21 cellular contexts compared by ENCODE assay signal in the genomic region with DNA sequence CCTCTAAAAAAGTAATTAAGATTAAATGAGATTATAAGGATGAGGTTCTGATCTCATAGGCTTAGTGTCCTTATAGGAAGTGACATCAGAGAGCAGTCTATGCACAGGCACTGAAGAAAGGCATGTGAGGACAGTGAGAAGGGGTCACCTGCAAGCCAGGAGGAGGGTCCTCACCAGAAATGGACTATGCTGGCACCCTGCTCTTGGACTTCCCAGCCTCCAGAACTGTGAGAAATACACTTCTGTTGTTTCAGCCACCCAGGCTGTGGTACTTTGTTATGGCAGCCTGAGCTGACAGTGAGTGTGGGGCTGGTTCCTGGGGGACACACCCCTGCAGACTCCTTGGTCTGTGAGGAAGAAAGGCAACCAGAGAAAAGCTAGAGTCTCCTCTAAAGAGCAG. TPM values are rescaled to one million over a fixed set of nuclear protein-coding genes. Genes with fewer than 3 reads are reported as not detected.
A peak's percentile ranks its signal among the peaks of the same experiment; 100 is the strongest.
DNase-seq lines count a peak whose midpoint lies in the region; ATAC-seq, FAIRE-seq and TF ChIP-seq lines count a peak whose summit lies in the region.
"Had no signal": no experiment of that assay in that cellular context is flagged by ENCODE, and none has a peak within 500 bp of the region (broad histone marks: within the 10 kb centered on the region; RNA-seq: fewer than 3 reads in every experiment).

No MANE protein-coding gene starts in this region.

- no peaks in the 10 kb centered on the region for H3K4me1 Mint-ChIP-seq in immature natural killer cell

- no peak for TF ChIP-seq RAD21 in K562 (CRISPR knock-in tag; conservative IDR thresholded peaks at IDR 0.05 in 1 of 2, IDR thresholded peaks at IDR 0.05 in 1 of 2)

- H2AFZ ChIP-seq in KMS-11 (ENCODE audit: low read depth) (peak overlapping the region; percentile 32; the same call in 1 of the 2 replicates), K562 (ENCODE audit: low read depth, low read length) (peak overlapping the region; percentile 60)
- H2AFZ ChIP-seq: PC-9 had no signal

- H3K36me3 Mint-ChIP-seq in immature natural killer cell = no peaks in the 10 kb centered on the region
- H3K36me3 Mint-ChIP-seq: CD4-positive, alpha-beta memory T cell had no signal

- intact Hi-C loops in K562 (cut with micrococcal nuclease) = no loop called here
- intact Hi-C loops in lower lobe of right lung (cut with DNase I) = no loop called here
- intact Hi-C loops in vagina (cut with DNase I) = loop anchor here (10.0 kb wide), 1 partner anchor 45 kb away; no protein-coding TSS in a partner anchor
- intact Hi-C loops in testis (cut with DNase I; ENCODE audit: low total_unique reads) = no loop called here

- POLR2A ChIA-PET in K562 (lab: Yijun Ruan, JAX) = interaction anchor here (0.6 kb wide), 1 partner anchor 46 kb away, joined by 3 read pairs; no protein-coding TSS in a partner anchor

- H3K36me3 ChIP-seq in KMS-11 (ENCODE audit: insufficient read depth) (no peaks in the 10 kb centered on the region), K562 (ENCODE audit: control insufficient read depth, insufficient read depth, low read length) (no peaks in the 10 kb centered on the region), lower lobe of right lung (no peaks in the 10 kb centered on the region), vagina (no peaks in the 10 kb centered on the region), testis (ENCODE audit: low read depth, missing control alignments) (no peaks in the 10 kb centered on the region)
- H3K36me3 ChIP-seq: MG63 had no signal

- H3K9ac ChIP-seq in KMS-11 (peak overlapping the region; percentile 41; the same call in 1 of the 2 replicates), K562 (ENCODE audit: insufficient read depth in 1 of 2, low read depth in 2 of 2, low read length in 2 of 2) (no peak overlapping the region; a peak in 1 of 4 replicates)

- H3K4me3 Mint-ChIP-seq in immature natural killer cell = no peak overlapping the region
- H3K4me3 Mint-ChIP-seq: CD4-positive, alpha-beta memory T cell had no signal

- no peak overlapping the region for H3K27ac Mint-ChIP-seq in immature natural killer cell
- H3K27ac Mint-ChIP-seq: CD4-positive, alpha-beta memory T cell had no signal

- H3K27me3 Mint-ChIP-seq in immature natural killer cell (ENCODE audit: low read depth in 3 of 3) = peaks cover 0 to 1% (median 0%) of the 10 kb centered on the region in 3 donors
- H3K27me3 Mint-ChIP-seq: CD4-positive, alpha-beta memory T cell had no signal

- CTCF ChIA-PET in K562 (lab: Yijun Ruan, JAX; ENCODE audit: low intra/inter-chr PET ratio) = no interaction called here

- H4K20me1 ChIP-seq in KMS-11 (ENCODE audit: insufficient read depth) = no peaks in the 10 kb centered on the region
- no peaks in the 10 kb centered on the region for H4K20me1 ChIP-seq in K562 (replicated peaks; ENCODE audit: control insufficient read depth, insufficient read depth, low read length)

- DNase-seq in K562 (ENCODE audit: extremely low read depth in 1 of 4, low spot score in 3 of 4) = no peak
- no peak for DNase-seq in lower lobe of right lung
- no peak for DNase-seq in vagina (ENCODE audit: extremely low spot score in 2 of 2)
- no peak for DNase-seq in immature natural killer cell
- DNase-seq in testis = no peak
- DNase-seq: C1 segment of cervical spinal cord; Calu3; CD4-positive, alpha-beta memory T cell; KBM-7; MG63; NCI-H2029 treated with DMSO at 0.1 percent for 48 hours; NCI-H446 treated with DMSO at 0.1 percent for 48 hours; NCI-H526; NCI-H82; NK-92 treated with Interleukin-12 subunit alpha and Interleukin-12 subunit beta, amount 100 ng/mL, for 24 hours; PC-9; RPMI8226; SHP77 had no signal

- H3K27ac ChIP-seq in KMS-11 (peak overlapping the region; percentile 94), K562 (ENCODE audit: extremely low read depth, low read depth, low read length) (no peak overlapping the region), lower lobe of right lung (no peak overlapping the region), vagina (peak overlapping the region; percentile 57), testis (no peak overlapping the region)

- TF ChIP-seq CTCF in KMS-11 (conservative IDR thresholded peaks at IDR 0.05; ENCODE audit: low read depth, low read length) = no peak
- TF ChIP-seq CTCF in K562 (IDR thresholded peaks at IDR 0.05 in 2 of 3, conservative IDR thresholded peaks at IDR 0.05 in 1 of 3; ENCODE audit: insufficient read depth in 2 of 3, low read depth in 1 of 3, low read length in 3 of 3) = no peak
- TF ChIP-seq CTCF in lower lobe of right lung (IDR thresholded peaks at IDR 0.05) = no peak
- no peak for TF ChIP-seq CTCF in vagina (IDR thresholded peaks at IDR 0.05)
- TF ChIP-seq CTCF in testis (IDR thresholded peaks at IDR 0.05) = no peak

- peak; percentile 41; the same call in 2 of the 3 replicates for ATAC-seq in K562
- peak; percentile 19 to 25 for ATAC-seq in lower lobe of right lung
- ATAC-seq in HG02610 (IDR thresholded peaks at IDR 0.05; ENCODE audit: unreplicated experiment) = no peak
- ATAC-seq: HCT116 had no signal

- H3K9me1 ChIP-seq in K562 (ENCODE audit: control insufficient read depth, insufficient read depth, low read length) = no peaks in the 10 kb centered on the region

- FAIRE-seq in K562 (lab: Jason Lieb, UNC) = no peak

- H3K9me3 ChIP-seq in K562 (replicated peaks; ENCODE audit: control insufficient read depth, insufficient read depth, low read depth, low read length) (no peaks in the 10 kb centered on the region), lower lobe of right lung (no peaks in the 10 kb centered on the region), vagina (no peaks in the 10 kb centered on the region), testis (no peaks in the 10 kb centered on the region)

- H3K4me3 ChIP-seq in KMS-11 (IDR thresholded peaks at IDR 0.05; ENCODE audit: insufficient read depth, low read depth, low read length) (no peak overlapping the region), K562 (no peak overlapping the region), lower lobe of right lung (no peak overlapping the region), vagina (no peak overlapping the region), testis (no peak overlapping the region)
- H3K4me3 ChIP-seq: MG63, PC-9 had no signal

- in situ Hi-C loops in K562 (cut with MboI) = no loop called here

- H3K27me3 ChIP-seq in KMS-11 (ENCODE audit: insufficient read depth, low read depth) = no peaks in the 10 kb centered on the region
- no peaks in the 10 kb centered on the region for H3K27me3 ChIP-seq in K562 (ENCODE audit: control insufficient read depth in 2 of 2, insufficient read depth in 2 of 2, low read length in 2 of 2)
- no peaks in the 10 kb centered on the region for H3K27me3 ChIP-seq in lower lobe of right lung (ENCODE audit: low read depth)
- H3K27me3 ChIP-seq in vagina = no peaks in the 10 kb centered on the region
- H3K27me3 ChIP-seq in testis = no peaks in the 10 kb centered on the region
- H3K27me3 ChIP-seq: MG63 had no signal

- no peaks in the 10 kb centered on the region for H3K79me2 ChIP-seq in KMS-11 (ENCODE audit: insufficient read depth, low read depth)
- H3K79me2 ChIP-seq in K562 (ENCODE audit: control insufficient read depth, insufficient read depth, low read length) = no peaks in the 10 kb centered on the region

- peak overlapping the region; percentile 58 for H3K4me2 ChIP-seq in KMS-11
- H3K4me2 ChIP-seq in K562 (ENCODE audit: insufficient read depth, low read length) = no peak overlapping the region
- H3K4me2 ChIP-seq: PC-9 had no signal

- no peak for TF ChIP-seq EP300 in K562 (IDR thresholded peaks at IDR 0.05; ENCODE audit: low read length)

- TF ChIP-seq POLR2A in K562 (conservative IDR thresholded peaks at IDR 0.05) (no peak), vagina (IDR thresholded peaks at IDR 0.05) (no peak), testis (IDR thresholded peaks at IDR 0.05) (no peak)

- H3K9me3 Mint-ChIP-seq in immature natural killer cell = no peaks in the 10 kb centered on the region
- H3K9me3 Mint-ChIP-seq: CD4-positive, alpha-beta memory T cell had no signal

- no TSS peak for BruUV-seq in K562 (replicated peaks; lab: Mats Ljungman, UMichigan)

- H3K4me1 ChIP-seq in KMS-11 (ENCODE audit: low read depth, poor library complexity, severe bottlenecking) (peaks cover 91% of the 10 kb centered on the region), K562 (replicated peaks in 1 of 2; ENCODE audit: control insufficient read depth in 2 of 2, insufficient read depth in 2 of 2, low read length in 2 of 2) (peaks cover 4 to 7% of the 10 kb centered on the region in 2 experiments; a peak in 1 of 5 replicates), lower lobe of right lung (peaks cover 7% of the 10 kb centered on the region), vagina (peaks cover 14% of the 10 kb centered on the region), testis (no peaks in the 10 kb centered on the region)

TF ChIP-seq in K562, 482 proteins besides CTCF, POLR2A, EP300 and RAD21:
- TF ChIP-seq CHD4 (IDR thresholded peaks at IDR 0.05; ENCODE audit: insufficient read depth, insufficient replicate concordance, low read depth, low read length, poor library complexity, severe bottlenecking) (no peak), MXI1 (IDR thresholded peaks at IDR 0.05; ENCODE audit: low read depth, low read length) (no peak), RBFOX2 (IDR thresholded peaks at IDR 0.05; ENCODE audit: low read depth, low read length) (no peak)

RNA-seq across cellular contexts. Expression of gene IL6ST, which starts 34.7 kb away (rescaled TPM):
- total RNA-seq in K562 (2011; cell fraction: chromatin; rRNA removed; ENCODE audit: low replicate concordance) = 26.8 and 77.1 TPM in 2 replicates
- 10.4 and 21.0 TPM in 2 replicates for total RNA-seq in K562 (2011; cell fraction: nucleolus; rRNA removed)
- total RNA-seq in K562 (2011; cell fraction: nucleoplasm; rRNA removed) = 19.9 and 23.6 TPM in 2 replicates
- total RNA-seq in K562 (2014; rRNA removed) = 7.9 and 8.5 TPM in 2 replicates
- 14.6 and 18.5 TPM in 2 replicates for total RNA-seq in K562 (2014; rRNA removed; fragmentation: Illumina TruSeq; extraction: Trizol)
- total RNA-seq in K562 (2015; rRNA removed; fragmentation: Illumina TruSeq; extraction: Trizol) = 14.4 and 16.2 TPM in 2 replicates
- 17.7 and 18.2 TPM in 2 replicates for total RNA-seq in K562 (2021)
- polyA plus RNA-seq in K562 (2011; rRNA removed) = 16.7 and 27.0 TPM in 2 replicates
- 5.8 and 7.8 TPM in 2 replicates for polyA plus RNA-seq in K562 (2011; cell fraction: cytosol; rRNA removed)
- 20.0 and 24.0 TPM in 2 replicates for polyA plus RNA-seq in K562 (2011; cell fraction: nucleus; rRNA removed)
- polyA plus RNA-seq in K562 (2012) = 7.3 and 7.8 TPM in 2 replicates
- polyA plus RNA-seq in K562 (2014; fragmentation: Illumina TruSeq; extraction: Trizol) = 7.9 and 11.0 TPM in 2 replicates
- 1 to 10 TPM; 2.0 to 2.3 TPM for polyA plus RNA-seq in K562 (2014; fragmentation: Nextera tagmentation; extraction: Ambion mirVana)
- 4.5 and 5.3 TPM in 2 replicates for polyA plus RNA-seq in K562 (2014; rRNA removed)
- polyA minus RNA-seq in K562 (2011; rRNA and poly(A)+ RNA removed) = 98.7 and 113 TPM in 2 replicates
- 12.9 and 37.6 TPM in 2 replicates for polyA minus RNA-seq in K562 (2011; cell fraction: cytosol; rRNA and poly(A)+ RNA removed)
- 15.9 and 33.5 TPM in 2 replicates for polyA minus RNA-seq in K562 (2011; cell fraction: nucleus; rRNA and poly(A)+ RNA removed)
- 353 TPM for total RNA-seq in lower lobe of right lung
- total RNA-seq in vagina = 312 TPM
- 1 to 10 TPM; 3.2 to 8.2 (median 4.7) TPM for polyA plus RNA-seq in immature natural killer cell
- total RNA-seq in testis = 10 to 100 TPM; 83.1 to 98.2 TPM
- 63.0 TPM for polyA plus RNA-seq in testis (ENCODE audit: insufficient read depth, low read depth, low replicate concordance)

Comparison
In these comparisons a context has a peak if more than half of its experiments do, and no peak if none do; other contexts are left out.
1. H3K27ac ChIP-seq: peak in KMS-11 (single experiment) and vagina (single experiment); none in K562 (single experiment), lower lobe of right lung (single experiment) and testis (0 of 2).